In genomic region chr2:20051518-20052228, GRCh38 we compare ENCODE assay signal across 8 cellular contexts. TPM values are rescaled to one million over a fixed set of nuclear protein-coding genes. Genes with fewer than 3 reads are reported as not detected.
DNase-seq lines count a peak whose midpoint lies in the region; ATAC-seq and TF ChIP-seq lines count a peak whose summit lies in the region.

TSS of gene LAPTM4A (minus strand) at chr2:20051628. CDS start at chr2:20051520, 108 bp downstream.

- peak within 1 kb of the TSS; percentile 99 for H3K27ac ChIP-seq in thymus (ENCODE audit: low read depth)

- no peaks in the 10 kb centered on the region for H3K36me3 Mint-ChIP-seq in activated naive CD8-positive, alpha-beta T cell treated with anti-CD3 and anti-CD28 coated beads, Interleukin-2, amount 10 ng/mL, durations not matched to agents 7 days and 5 days
- no peaks in the 10 kb centered on the region for H3K36me3 Mint-ChIP-seq in glutamatergic neuron (ENCODE audit: unreplicated experiment)
- peaks cover 6% of the 10 kb centered on the region for H3K36me3 Mint-ChIP-seq in osteocyte (ENCODE audit: unreplicated experiment)

- POLR2A ChIA-PET in activated naive CD8-positive, alpha-beta T cell treated with anti-CD3 and anti-CD28 coated beads, Interleukin-2, amount 10 ng/mL, durations not matched to agents 7 days and 5 days (lab: Charles Lee) = interaction anchor here (0.8 to 2.4 kb wide), 9 partner anchors 10 to 1492 kb away, joined by 3 to 11 read pairs (median 4); partner anchors contain the start of genes RDH14, TTC32 and WDR35

- H3K4me3 Mint-ChIP-seq in activated naive CD8-positive, alpha-beta T cell treated with anti-CD3 and anti-CD28 coated beads, Interleukin-2, amount 10 ng/mL, durations not matched to agents 7 days and 5 days = no peak within 1 kb of the TSS
- H3K4me3 Mint-ChIP-seq in glutamatergic neuron (ENCODE audit: unreplicated experiment) = no peak within 1 kb of the TSS
- no peak within 1 kb of the TSS for H3K4me3 Mint-ChIP-seq in osteocyte (ENCODE audit: unreplicated experiment)

- no peaks in the 10 kb centered on the region for H3K9me3 ChIP-seq in thymus (ENCODE audit: control insufficient read depth)

- H3K9me3 Mint-ChIP-seq in activated naive CD8-positive, alpha-beta T cell treated with anti-CD3 and anti-CD28 coated beads, Interleukin-2, amount 10 ng/mL, durations not matched to agents 7 days and 5 days = no peaks in the 10 kb centered on the region
- H3K9me3 Mint-ChIP-seq in glutamatergic neuron (ENCODE audit: unreplicated experiment) (peaks cover 9% of the 10 kb centered on the region), osteocyte (ENCODE audit: unreplicated experiment) (peaks cover 3% of the 10 kb centered on the region)

- peaks cover 14% of the 10 kb centered on the region for H3K27me3 Mint-ChIP-seq in activated naive CD8-positive, alpha-beta T cell treated with anti-CD3 and anti-CD28 coated beads, Interleukin-2, amount 10 ng/mL, durations not matched to agents 7 days and 5 days
- H3K27me3 Mint-ChIP-seq in glutamatergic neuron (ENCODE audit: unreplicated experiment) = peaks cover 10% of the 10 kb centered on the region
- no peaks in the 10 kb centered on the region for H3K27me3 Mint-ChIP-seq in osteocyte (ENCODE audit: unreplicated experiment)

- no peak within 1 kb of the TSS for H3K27ac Mint-ChIP-seq in activated naive CD8-positive, alpha-beta T cell treated with anti-CD3 and anti-CD28 coated beads, Interleukin-2, amount 10 ng/mL, durations not matched to agents 7 days and 5 days
- H3K27ac Mint-ChIP-seq in glutamatergic neuron (ENCODE audit: unreplicated experiment) (no peak within 1 kb of the TSS), osteocyte (ENCODE audit: unreplicated experiment) (no peak within 1 kb of the TSS)

- peaks cover 5% of the 10 kb centered on the region for H3K4me1 ChIP-seq in thymus (ENCODE audit: control insufficient read depth, insufficient read depth, low read length)

- DNase-seq in GM12865 (ENCODE audit: low read depth) (peak; percentile 100), NCI-H1105 treated with DMSO at 0.1 percent for 48 hours (lab: John Stamatoyannopoulos, UW) (peak; percentile 97), SKM-1 treated with dmso at 0.1 percent for 144 hours (lab: John Stamatoyannopoulos, UW; ENCODE audit: unreplicated experiment) (peak; percentile 98), glutamatergic neuron (peak; percentile 99), osteocyte (ENCODE audit: extremely low spot score, unreplicated experiment) (peak; percentile 99)
- peak; percentile 95 for DNase-seq in activated naive CD8-positive, alpha-beta T cell treated with anti-CD3 and anti-CD28 coated beads, Interleukin-2, amount 10 ng/mL, durations not matched to agents 7 days and 5 days

- TF ChIP-seq CTCF in GM12865 (IDR thresholded peaks at IDR 0.05; ENCODE audit: insufficient read depth, low read depth, low read length, missing control alignments) (peak; percentile 1), glutamatergic neuron (IDR thresholded peaks at IDR 0.05; ENCODE audit: partially characterized antibody, unreplicated experiment) (no peak), osteocyte (IDR thresholded peaks at IDR 0.05) (peak; percentile 15)

- no peaks in the 10 kb centered on the region for H3K36me3 ChIP-seq in thymus (ENCODE audit: control insufficient read depth, insufficient read depth)

- under 1% methylated on average over 47 of the region's 47 CpGs for WGBS in thymus

- peaks cover 21% of the 10 kb centered on the region for H3K4me1 Mint-ChIP-seq in activated naive CD8-positive, alpha-beta T cell treated with anti-CD3 and anti-CD28 coated beads, Interleukin-2, amount 10 ng/mL, durations not matched to agents 7 days and 5 days
- H3K4me1 Mint-ChIP-seq in glutamatergic neuron (ENCODE audit: low read depth, unreplicated experiment) (peaks cover 12% of the 10 kb centered on the region), osteocyte (ENCODE audit: unreplicated experiment) (peaks cover 19% of the 10 kb centered on the region)

- peak within 1 kb of the TSS; percentile 79 for H3K4me3 ChIP-seq in GM12865 (ENCODE audit: low read depth, low read length)
- H3K4me3 ChIP-seq in thymus (ENCODE audit: low read length) = peak within 1 kb of the TSS; percentile 69

- H3K27me3 ChIP-seq in thymus (ENCODE audit: control insufficient read depth, insufficient read depth) = no peaks in the 10 kb centered on the region

- peak; percentile 96 for ATAC-seq in HG02678 (IDR thresholded peaks at IDR 0.05; ENCODE audit: unreplicated experiment)
- peak; percentile 97 for ATAC-seq in activated naive CD8-positive, alpha-beta T cell treated with anti-CD3 and anti-CD28 coated beads, Interleukin-2, amount 10 ng/mL, durations not matched to agents 7 days and 5 days (ENCODE audit: low read depth)

RNA-seq across cellular contexts. Expression of gene LAPTM4A, which starts in this region (rescaled TPM):
- 10 to 100 TPM; 27.2 to 31.8 TPM for total RNA-seq in activated naive CD8-positive, alpha-beta T cell treated with anti-CD3 and anti-CD28 coated beads, Interleukin-2, amount 10 ng/mL, durations not matched to agents 7 days and 5 days
- total RNA-seq in glutamatergic neuron (ENCODE audit: unreplicated experiment) = 147 TPM
- total RNA-seq in osteocyte = 560 and 578 TPM in 2 replicates
- polyA plus RNA-seq in thymus = 168 TPM

Comparison
In these comparisons a context has a peak if more than half of its experiments do, and no peak if none do; other contexts are left out.
1. Peak in every context shown above with its lines: DNase-seq, ATAC-seq, H3K4me3 ChIP-seq and H3K27ac ChIP-seq.